In the genomic region with DNA sequence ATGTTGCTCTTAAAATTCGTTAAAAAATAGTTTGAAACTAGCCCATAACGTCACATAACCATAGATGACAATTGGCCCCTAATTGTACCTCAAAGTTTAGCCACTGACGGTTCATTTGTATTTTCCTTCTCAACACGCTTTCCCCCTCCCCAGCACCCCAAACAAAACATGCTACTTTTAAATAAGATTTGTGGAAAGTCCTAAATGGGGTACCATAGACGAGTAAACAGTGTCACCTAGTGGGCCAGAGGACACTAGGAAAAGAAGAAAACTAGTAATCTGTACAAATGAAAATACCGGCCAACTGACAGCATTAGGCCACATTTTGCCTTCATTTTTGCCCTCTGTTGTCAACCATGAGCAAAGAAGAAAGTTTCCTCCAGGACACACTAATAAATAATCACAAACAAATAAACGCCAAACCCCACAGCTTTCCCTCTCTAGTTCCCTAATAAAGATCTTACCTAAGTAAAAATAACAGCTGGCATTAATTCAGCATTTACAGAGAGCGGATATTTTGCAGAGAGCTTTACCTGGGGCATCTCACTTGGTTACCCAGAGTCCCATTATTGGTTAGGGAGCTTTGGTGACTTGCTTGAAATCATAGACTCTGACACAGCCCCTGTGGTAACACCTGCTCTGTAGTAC, we compare ENCODE assay signal across 8 cellular contexts.
A peak's percentile ranks its signal among the peaks of the same experiment; 100 is the strongest.
DNase-seq lines count a peak whose midpoint lies in the region; ATAC-seq lines count a peak whose summit lies in the region.

No MANE protein-coding gene starts in this region.

- DNase-seq in H4 (ENCODE audit: low spot score) (peak; percentile 49), NCI-H2196 (lab: John Stamatoyannopoulos, UW; ENCODE audit: unreplicated experiment) (peak; percentile 64), caudate nucleus (lab: John Stamatoyannopoulos, UW) (peak in 14 of 61 donors; percentile 4 to 37 (median 8)), occipital lobe (lab: John Stamatoyannopoulos, UW) (peak; percentile 1), T-cell (no peak), activated gamma-delta T cell (lab: John Stamatoyannopoulos, UW) (no peak)

- no peak overlapping the region for H3K27ac Mint-ChIP-seq in T-cell

- POLR2A ChIA-PET in T-cell (lab: Charles Lee): no interaction called here

- no peaks in the 10 kb centered on the region for H3K36me3 Mint-ChIP-seq in T-cell

- CTCF ChIA-PET in T-cell (lab: Charles Lee): no interaction called here

- ATAC-seq in HG03025 (IDR thresholded peaks at IDR 0.05; ENCODE audit: low FRiP score, unreplicated experiment) (no peak), T-cell (replicated peaks in 1 of 4) (no peak), HG02610 (IDR thresholded peaks at IDR 0.05; ENCODE audit: unreplicated experiment) (no peak)

- no peaks in the 10 kb centered on the region for H3K9me3 Mint-ChIP-seq in T-cell

- peaks cover 9 to 22% of the 10 kb centered on the region in 2 donors for H3K27me3 Mint-ChIP-seq in T-cell

- H3K4me3 Mint-ChIP-seq in T-cell: no peak overlapping the region

- peak overlapping the region; percentile 37 for H3K27ac ChIP-seq in caudate nucleus (ENCODE audit: low read depth, low read length)

- no peaks in the 10 kb centered on the region for H3K4me1 Mint-ChIP-seq in T-cell

Comparison
In these comparisons a context has a peak if more than half of its experiments do, and no peak if none do; other contexts are left out.
1. DNase-seq: peak in H4 (single experiment), NCI-H2196 (single experiment) and occipital lobe (single experiment); none in T-cell (0 of 34) and activated gamma-delta T cell (single experiment).